19 cellular contexts compared by ENCODE assay signal in the genomic region with DNA sequence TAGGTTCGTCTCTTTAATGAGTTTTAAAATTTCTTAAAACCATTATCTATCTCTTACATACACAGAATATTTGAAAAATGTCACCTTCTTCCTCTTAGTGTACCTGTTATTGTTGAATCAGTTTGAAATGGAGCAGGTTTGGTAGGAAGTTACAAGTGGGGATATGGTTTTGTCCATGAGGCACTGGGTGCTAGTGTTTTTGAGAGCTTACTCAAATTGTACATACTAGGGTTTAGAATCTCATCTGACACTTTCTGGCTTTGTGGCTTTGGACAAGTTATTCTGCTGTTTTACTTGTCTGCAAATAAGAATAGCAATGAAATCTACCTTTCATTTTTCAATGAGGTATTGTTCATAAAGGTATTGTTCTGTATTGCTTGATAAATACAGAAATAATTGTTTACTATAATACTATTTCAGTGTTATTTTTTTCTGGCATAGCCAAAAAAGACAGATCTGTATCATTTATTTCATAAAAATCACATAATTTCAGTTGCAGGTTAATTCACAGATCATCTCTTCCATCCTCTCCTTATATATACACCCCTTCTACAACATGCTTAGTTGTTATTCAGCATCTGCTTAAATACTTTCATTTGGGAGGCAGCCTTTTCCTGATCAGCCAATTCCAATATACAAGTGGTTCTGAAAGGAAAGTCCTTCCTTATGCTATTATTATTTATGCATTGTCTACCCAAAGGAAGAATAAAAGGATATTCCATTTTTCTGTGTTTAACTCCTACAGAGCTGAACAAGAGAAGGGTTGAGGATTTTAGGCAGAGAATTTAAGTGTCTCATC. TPM values are rescaled to one million over a fixed set of nuclear protein-coding genes. Genes with fewer than 3 reads are reported as not detected.
DNase-seq lines count a peak whose midpoint lies in the region; ATAC-seq lines count a peak whose summit lies in the region.
"Had no signal": no experiment of that assay in that cellular context is flagged by ENCODE, and none has a peak within 500 bp of the region (broad histone marks: within the 10 kb centered on the region; RNA-seq: fewer than 3 reads in every experiment).

No MANE protein-coding gene starts in this region.

- H3K27me3 ChIP-seq in CD4-positive, CD25-positive, alpha-beta regulatory T cell (ENCODE audit: control insufficient read depth, insufficient read depth, low read length) = no peaks in the 10 kb centered on the region
- H3K27me3 ChIP-seq in GM23248 (replicated peaks; ENCODE audit: insufficient read depth) = no peaks in the 10 kb centered on the region
- H3K27me3 ChIP-seq: BE2C, Peyer's patch had no signal

- H3K4me1 Mint-ChIP-seq in CD4-positive, CD25-positive, alpha-beta regulatory T cell = peaks cover 14 to 60% (median 44%) of the 10 kb centered on the region in 4 donors
- peaks cover 15% of the 10 kb centered on the region for H3K4me1 Mint-ChIP-seq in activated CD8-positive, alpha-beta T cell treated with anti-CD3 and anti-CD28 coated beads, Interleukin-2, amount 10 ng/mL, durations not matched to agents 7 days and 5 days (ENCODE audit: low read depth)

- CTCF ChIA-PET in activated CD8-positive, alpha-beta T cell treated with anti-CD3 and anti-CD28 coated beads, Interleukin-2, amount 10 ng/mL, durations not matched to agents 7 days and 5 days (lab: Charles Lee) = no interaction called here

- no peak overlapping the region for H3K27ac ChIP-seq in CD4-positive, CD25-positive, alpha-beta regulatory T cell (ENCODE audit: insufficient read depth, low read length, poor library complexity, severe bottlenecking)
- H3K27ac ChIP-seq in GM23248 = no peak overlapping the region
- H3K27ac ChIP-seq: Peyer's patch had no signal

- H3K79me2 ChIP-seq in GM23248 (ENCODE audit: insufficient read depth) = peaks cover 24% of the 10 kb centered on the region

- no peaks in the 10 kb centered on the region for H4K20me1 ChIP-seq in GM23248 (ENCODE audit: insufficient read depth)

- no peak for ATAC-seq in CD4-positive, CD25-positive, alpha-beta regulatory T cell (ENCODE audit: low read depth in 2 of 2)
- ATAC-seq in GM19463 (IDR thresholded peaks at IDR 0.05; ENCODE audit: unreplicated experiment) = no peak
- ATAC-seq in activated CD8-positive, alpha-beta T cell treated with anti-CD3 and anti-CD28 coated beads, Interleukin-2, amount 10 ng/mL, durations not matched to agents 7 days and 5 days = no peak
- ATAC-seq: Right ventricle myocardium inferior had no signal

- peak overlapping the region; percentile 42 to 82 (median 55) for H3K4me3 Mint-ChIP-seq in CD4-positive, CD25-positive, alpha-beta regulatory T cell
- no peak overlapping the region for H3K4me3 Mint-ChIP-seq in activated CD8-positive, alpha-beta T cell treated with anti-CD3 and anti-CD28 coated beads, Interleukin-2, amount 10 ng/mL, durations not matched to agents 7 days and 5 days

- H2AFZ ChIP-seq in GM23248 = peak overlapping the region; percentile 67

- no peaks in the 10 kb centered on the region for H3K9me3 ChIP-seq in CD4-positive, CD25-positive, alpha-beta regulatory T cell (ENCODE audit: control insufficient read depth in 2 of 2, low read length in 2 of 2)
- H3K9me3 ChIP-seq in GM23248 (ENCODE audit: low read depth) = no peaks in the 10 kb centered on the region
- H3K9me3 ChIP-seq: BE2C, Peyer's patch had no signal

- H3K4me3 ChIP-seq in CD4-positive, CD25-positive, alpha-beta regulatory T cell (ENCODE audit: low read depth, low read length) = peak overlapping the region; percentile 73
- H3K4me3 ChIP-seq in GM23248 = no peak overlapping the region
- H3K4me3 ChIP-seq: Peyer's patch had no signal

- in situ Hi-C loops in GM23248 (cut with MboI) = loop anchor here (25.0 kb wide), 1 partner anchor 262 kb away; no protein-coding TSS in a partner anchor

- H3K4me2 ChIP-seq in GM23248 (ENCODE audit: unreplicated experiment) = no peak overlapping the region

- H3K4me1 ChIP-seq in CD4-positive, CD25-positive, alpha-beta regulatory T cell (ENCODE audit: control insufficient read depth, insufficient read depth, low read length, poor library complexity, severe bottlenecking) = peaks cover 7% of the 10 kb centered on the region
- no peaks in the 10 kb centered on the region for H3K4me1 ChIP-seq in GM23248 (ENCODE audit: insufficient read depth)
- H3K4me1 ChIP-seq: BE2C, Peyer's patch had no signal

- no peak for DNase-seq in CD4-positive, CD25-positive, alpha-beta regulatory T cell
- DNase-seq in GM23248 (no peak), astrocyte of the hippocampus (ENCODE audit: low read depth, low spot score) (peak; percentile 19), myocyte (ENCODE audit: low read depth) (peak; percentile 23), mesenteric fat pad (ENCODE audit: low spot score) (no peak)
- DNase-seq in activated CD8-positive, alpha-beta T cell treated with anti-CD3 and anti-CD28 coated beads, Interleukin-2, amount 10 ng/mL, durations not matched to agents 7 days and 5 days = no peak
- DNase-seq: BE2C; CD4-positive, alpha-beta memory T cell; DMS79 treated with DMSO at 0.1 percent for 48 hours; KBM-7; NCI-H1048; NCI-H1436 treated with DMSO at 0.1 percent for 48 hours; NCI-H2081; NCI-H510A treated with DMSO at 0.1 percent for 48 hours; NCI-H82; Peyer's patch had no signal

- H3K27me3 Mint-ChIP-seq in CD4-positive, CD25-positive, alpha-beta regulatory T cell = no peaks in the 10 kb centered on the region
- no peaks in the 10 kb centered on the region for H3K27me3 Mint-ChIP-seq in activated CD8-positive, alpha-beta T cell treated with anti-CD3 and anti-CD28 coated beads, Interleukin-2, amount 10 ng/mL, durations not matched to agents 7 days and 5 days (ENCODE audit: low read depth)
- H3K27me3 Mint-ChIP-seq: CD4-positive, alpha-beta memory T cell had no signal

- no peak overlapping the region for H3K9ac ChIP-seq in GM23248

- 97% methylated on average over 1 of the region's 1 CpG for WGBS in GM23248 (ENCODE audit: low coverage in 1 of 2, low lambda C conversion rate in 2 of 2, missing lambda C conversion rate in 2 of 2), 2 experiments

- no peaks in the 10 kb centered on the region for H3K9me2 ChIP-seq in GM23248 (ENCODE audit: insufficient read depth)

- no peaks in the 10 kb centered on the region for H3K9me3 Mint-ChIP-seq in CD4-positive, CD25-positive, alpha-beta regulatory T cell
- no peaks in the 10 kb centered on the region for H3K9me3 Mint-ChIP-seq in activated CD8-positive, alpha-beta T cell treated with anti-CD3 and anti-CD28 coated beads, Interleukin-2, amount 10 ng/mL, durations not matched to agents 7 days and 5 days (ENCODE audit: insufficient read depth)

- no peaks in the 10 kb centered on the region for H3F3A ChIP-seq in GM23248 (ENCODE audit: insufficient read depth)

- peak overlapping the region; percentile 11 to 93 (median 43) for H3K27ac Mint-ChIP-seq in CD4-positive, CD25-positive, alpha-beta regulatory T cell
- H3K27ac Mint-ChIP-seq in activated CD8-positive, alpha-beta T cell treated with anti-CD3 and anti-CD28 coated beads, Interleukin-2, amount 10 ng/mL, durations not matched to agents 7 days and 5 days = no peak overlapping the region

- no peaks in the 10 kb centered on the region for H3K36me3 Mint-ChIP-seq in CD4-positive, CD25-positive, alpha-beta regulatory T cell
- H3K36me3 Mint-ChIP-seq in activated CD8-positive, alpha-beta T cell treated with anti-CD3 and anti-CD28 coated beads, Interleukin-2, amount 10 ng/mL, durations not matched to agents 7 days and 5 days (ENCODE audit: low read depth) = peaks cover 68% of the 10 kb centered on the region
- H3K36me3 Mint-ChIP-seq: CD4-positive, alpha-beta memory T cell had no signal

- H3K36me3 ChIP-seq in CD4-positive, CD25-positive, alpha-beta regulatory T cell (ENCODE audit: control insufficient read depth, insufficient read depth, low read length) = no peaks in the 10 kb centered on the region
- peaks cover 11% of the 10 kb centered on the region; the same call in 1 of the 2 replicates for H3K36me3 ChIP-seq in GM23248 (ENCODE audit: low read depth)
- H3K36me3 ChIP-seq: Peyer's patch had no signal

- POLR2A ChIA-PET in activated CD8-positive, alpha-beta T cell treated with anti-CD3 and anti-CD28 coated beads, Interleukin-2, amount 10 ng/mL, durations not matched to agents 7 days and 5 days (lab: Charles Lee) = no interaction called here

RNA-seq across cellular contexts. Expression of a gene that starts 13.3 kb away (rescaled TPM):
- 1.8 TPM for total RNA-seq in CD4-positive, CD25-positive, alpha-beta regulatory T cell
- polyA plus RNA-seq in CD4-positive, CD25-positive, alpha-beta regulatory T cell = 1 to 10 TPM; 1.0 to 4.5 (median 2.6) TPM
- total RNA-seq in GM23248 (2014; rRNA removed; shearing (Covaris generic)) = 15.6 and 18.5 TPM in 2 replicates
- 13.1 and 14.0 TPM in 2 replicates for polyA plus RNA-seq in GM23248 (2016; fragmentation: Nextera tagmentation; extraction: Ambion mirVana)
- 1.5 and 1.8 TPM in 2 replicates for total RNA-seq in myocyte
- 0.19 TPM for polyA plus RNA-seq in myocyte (2012)
- 10 to 100 TPM; 92.5 to 93.5 TPM for total RNA-seq in activated CD8-positive, alpha-beta T cell treated with anti-CD3 and anti-CD28 coated beads, Interleukin-2, amount 10 ng/mL, durations not matched to agents 7 days and 5 days
- 0.26 TPM for total RNA-seq in mesenteric fat pad

RNA-seq across cellular contexts. Expression of a gene that starts 13.5 kb away (rescaled TPM):
- total RNA-seq in CD4-positive, CD25-positive, alpha-beta regulatory T cell = 82.3 TPM
- 10 to 100 TPM; 16.8 to 28.4 (median 17.7) TPM for polyA plus RNA-seq in CD4-positive, CD25-positive, alpha-beta regulatory T cell
- 22.1 and 24.4 TPM in 2 replicates for total RNA-seq in GM23248 (2014; rRNA removed; shearing (Covaris generic))
- polyA plus RNA-seq in GM23248 (2016; fragmentation: Nextera tagmentation; extraction: Ambion mirVana) = 11.2 and 11.8 TPM in 2 replicates
- total RNA-seq in myocyte (15.4 and 21.4 TPM in 2 replicates), mesenteric fat pad (23.1 TPM)
- 10.8 TPM for polyA plus RNA-seq in myocyte (2012)
- 10 to 100 TPM; 35.8 to 39.2 TPM for total RNA-seq in activated CD8-positive, alpha-beta T cell treated with anti-CD3 and anti-CD28 coated beads, Interleukin-2, amount 10 ng/mL, durations not matched to agents 7 days and 5 days

RNA-seq across cellular contexts. Expression of a gene that starts 42.6 kb away (rescaled TPM):
- total RNA-seq in CD4-positive, CD25-positive, alpha-beta regulatory T cell = not detected
- under 1 TPM in 1 of 4 donors, not detected in 3; 0.03 TPM for polyA plus RNA-seq in CD4-positive, CD25-positive, alpha-beta regulatory T cell
- not detected in 2 replicates for total RNA-seq in GM23248 (2014; rRNA removed; shearing (Covaris generic))
- polyA plus RNA-seq in GM23248 (2016; fragmentation: Nextera tagmentation; extraction: Ambion mirVana) = 0.04 and 0.06 TPM in 2 replicates
- not detected in 2 replicates for total RNA-seq in myocyte
- 0.04 TPM for polyA plus RNA-seq in myocyte (2012)
- total RNA-seq in activated CD8-positive, alpha-beta T cell treated with anti-CD3 and anti-CD28 coated beads, Interleukin-2, amount 10 ng/mL, durations not matched to agents 7 days and 5 days = under 1 TPM in 1 of 2 experiments, not detected in 1; 0.03 TPM
- not detected for total RNA-seq in mesenteric fat pad
- total RNA-seq: CD4-positive, alpha-beta memory T cell; G401; Peyer's patch; Right ventricle myocardium inferior had no signal
- polyA plus RNA-seq: CD4-positive, alpha-beta memory T cell had no signal

Comparison
In these comparisons a context has a peak if more than half of its experiments do, and no peak if none do; other contexts are left out.
1. DNase-seq: peak in astrocyte of the hippocampus (single experiment) and myocyte (single experiment); none in CD4-positive, CD25-positive, alpha-beta regulatory T cell (0 of 3), GM23248 (single experiment), activated CD8-positive, alpha-beta T cell treated with anti-CD3 and anti-CD28 coated beads, Interleukin-2, amount 10 ng/mL, durations not matched to agents 7 days and 5 days (single experiment) and mesenteric fat pad (single experiment).